Comparison of ENCODE assay signal across 21 cellular contexts in genomic region chr11:58006940-58007339, GRCh38. TPM values are rescaled to one million over a fixed set of nuclear protein-coding genes. Genes with fewer than 3 reads are reported as not detected.
DNase-seq lines count a peak whose midpoint lies in the region; ATAC-seq, FAIRE-seq and TF ChIP-seq lines count a peak whose summit lies in the region.
"Had no signal": no experiment of that assay in that cellular context is flagged by ENCODE, and none has a peak within 500 bp of the region (broad histone marks: within the 10 kb centered on the region; RNA-seq: fewer than 3 reads in every experiment).

No MANE protein-coding gene starts in this region.

- H3K4me3 ChIP-seq in astrocyte (ENCODE audit: insufficient read depth, low read depth, low read length) (no peak overlapping the region), heart left ventricle (no peak overlapping the region), coronary artery (no peak overlapping the region)

- H3K9me3 Mint-ChIP-seq in HFFc6, result no peaks in the 10 kb centered on the region
- H3K9me3 Mint-ChIP-seq in astrocyte (ENCODE audit: unreplicated experiment), result no peaks in the 10 kb centered on the region
- H3K9me3 Mint-ChIP-seq: neural crest cell had no signal

- H3K4me1 Mint-ChIP-seq in HFFc6 (ENCODE audit: low read depth), result peaks cover 17% of the 10 kb centered on the region
- H3K4me1 Mint-ChIP-seq in astrocyte (ENCODE audit: low read depth, unreplicated experiment), result peaks cover 5% of the 10 kb centered on the region

- H3K4me1 ChIP-seq in astrocyte (ENCODE audit: insufficient read depth, low read length) (no peaks in the 10 kb centered on the region), heart left ventricle (peaks cover 0 to 27% (median 5%) of the 10 kb centered on the region in 12 donors)

- no peak for TF ChIP-seq POLR2A in heart left ventricle (IDR thresholded peaks at IDR 0.05)

- no peak overlapping the region for H2AFZ ChIP-seq in astrocyte (ENCODE audit: low read depth, low read length)

- no peak overlapping the region for H3K4me3 Mint-ChIP-seq in HFFc6
- no peak overlapping the region for H3K4me3 Mint-ChIP-seq in astrocyte (ENCODE audit: unreplicated experiment)
- H3K4me3 Mint-ChIP-seq: activated CD4-positive, alpha-beta T cell treated with anti-CD3 and anti-CD28 coated beads, Interleukin-2, amount 10 ng/mL, durations not matched to agents 24 days and 14 days; activated naive CD8-positive, alpha-beta T cell treated with anti-CD3 and anti-CD28 coated beads, Interleukin-2, amount 10 ng/mL, durations not matched to agents 7 days and 5 days; neural crest cell had no signal

- no peak overlapping the region for H3K27ac ChIP-seq in astrocyte (ENCODE audit: low read depth, low read length)
- H3K27ac ChIP-seq in heart left ventricle, result no peak overlapping the region
- H3K27ac ChIP-seq in coronary artery, result no peak overlapping the region

- no peak overlapping the region for H3K4me2 ChIP-seq in astrocyte (ENCODE audit: low read length)

- H3K27me3 Mint-ChIP-seq in HFFc6 (ENCODE audit: insufficient read depth) (no peaks in the 10 kb centered on the region; the same call in 1 of the 2 replicates), astrocyte (ENCODE audit: low read depth, unreplicated experiment) (no peaks in the 10 kb centered on the region)
- H3K27me3 Mint-ChIP-seq: activated CD4-positive, alpha-beta T cell treated with anti-CD3 and anti-CD28 coated beads, Interleukin-2, amount 10 ng/mL, durations not matched to agents 24 days and 14 days; activated naive CD8-positive, alpha-beta T cell treated with anti-CD3 and anti-CD28 coated beads, Interleukin-2, amount 10 ng/mL, durations not matched to agents 7 days and 5 days had no signal

- H3K9ac ChIP-seq in astrocyte (ENCODE audit: low read length), result no peak overlapping the region

- TF ChIP-seq CTCF in HFFc6 (IDR thresholded peaks at IDR 0.05), result no peak
- TF ChIP-seq CTCF in astrocyte (IDR thresholded peaks at IDR 0.05; ENCODE audit: insufficient read depth, low read depth, low read length), result no peak
- no peak for TF ChIP-seq CTCF in heart left ventricle (IDR thresholded peaks at IDR 0.05)
- no peak for TF ChIP-seq CTCF in coronary artery (IDR thresholded peaks at IDR 0.05)

- no peaks in the 10 kb centered on the region for H3K36me3 ChIP-seq in astrocyte (ENCODE audit: insufficient read depth, low read length)
- no peaks in the 10 kb centered on the region for H3K36me3 ChIP-seq in heart left ventricle

- H3K36me3 Mint-ChIP-seq in HFFc6 (ENCODE audit: low read depth) (no peaks in the 10 kb centered on the region), astrocyte (ENCODE audit: low read depth, unreplicated experiment) (no peaks in the 10 kb centered on the region)
- H3K36me3 Mint-ChIP-seq: activated naive CD8-positive, alpha-beta T cell treated with anti-CD3 and anti-CD28 coated beads, Interleukin-2, amount 10 ng/mL, durations not matched to agents 7 days and 5 days had no signal

- no peak for FAIRE-seq in astrocyte (lab: Jason Lieb, UNC)
- FAIRE-seq: A204.1, GM18507 had no signal

- peak; percentile 38 for DNase-seq in A172 (ENCODE audit: low spot score)
- peak; percentile 60 for DNase-seq in HFFc6
- DNase-seq in astrocyte (ENCODE audit: low read depth), result peak; percentile 29
- DNase-seq in foreskin melanocyte, result peak; percentile 65
- no peak for DNase-seq in heart left ventricle
- no peak for DNase-seq in coronary artery (ENCODE audit: low spot score)
- DNase-seq in stimulated activated CD4-positive, alpha-beta T cell treated with anti-CD3 and anti-CD28 coated beads, Interleukin-12 subunit alpha, Interleukin-12 subunit beta, amount 100 ng/mL, for 4 hours, result no peak
- DNase-seq: activated CD4-positive, alpha-beta T cell treated with anti-CD3 and anti-CD28 coated beads, Interleukin-2, amount 10 ng/mL, durations not matched to agents 24 days and 14 days; activated naive CD8-positive, alpha-beta T cell treated with anti-CD3 and anti-CD28 coated beads, Interleukin-2, amount 10 ng/mL, durations not matched to agents 7 days and 5 days; activated T-cell treated with anti-CD3 and anti-CD28 coated beads, Interleukin-2, amount 50 U/mL, for 1 hour; GOT3; NCI-H2029 treated with DMSO at 0.1 percent for 48 hours; NCI-H748 treated with DMSO at 0.1 percent for 48 hours; SHP77; stimulated activated naive CD4-positive, alpha-beta T cell treated with Interleukin-2 at 50 U/mL for 16 hours had no signal

- intact Hi-C loops in heart left ventricle (cut with DNase I), result no loop called here

- H3K27ac Mint-ChIP-seq in HFFc6 (peak overlapping the region; percentile 14; the same call in 1 of the 2 replicates), astrocyte (ENCODE audit: unreplicated experiment) (no peak overlapping the region)
- H3K27ac Mint-ChIP-seq: activated CD4-positive, alpha-beta T cell treated with anti-CD3 and anti-CD28 coated beads, Interleukin-2, amount 10 ng/mL, durations not matched to agents 24 days and 14 days; activated naive CD8-positive, alpha-beta T cell treated with anti-CD3 and anti-CD28 coated beads, Interleukin-2, amount 10 ng/mL, durations not matched to agents 7 days and 5 days had no signal

- H4K20me1 ChIP-seq in astrocyte (ENCODE audit: insufficient read depth, low read length), result no peaks in the 10 kb centered on the region

- ATAC-seq in heart left ventricle (no peak), HG02840 (IDR thresholded peaks at IDR 0.05; ENCODE audit: low FRiP score, unreplicated experiment) (no peak)

- H3K9me3 ChIP-seq in astrocyte (ENCODE audit: insufficient read depth, low read depth, low read length) (peaks cover 2% of the 10 kb centered on the region), heart left ventricle (no peaks in the 10 kb centered on the region)

- no peaks in the 10 kb centered on the region for H3K27me3 ChIP-seq in astrocyte (ENCODE audit: insufficient read depth, low read length)
- no peaks in the 10 kb centered on the region for H3K27me3 ChIP-seq in heart left ventricle

- no peaks in the 10 kb centered on the region for H3K79me2 ChIP-seq in astrocyte (ENCODE audit: insufficient read depth, low read length)

- 60 to 79% (median 77%) methylated on average over 2 of the region's 2 CpGs for WGBS in heart left ventricle, 4 donors

RNA-seq across cellular contexts. Expression of gene OR9Q1, which starts 16.7 kb away (rescaled TPM):
- total RNA-seq in A172 (2014; rRNA removed; shearing (Covaris generic)), result not detected in 2 replicates
- total RNA-seq in HFFc6 (2021; fragmentation: NEBNext Ultra II Directional; extraction: Animal tissue kit (Norgen Biotek cat#: 25700)), result not detected
- not detected in 2 replicates for total RNA-seq in astrocyte
- total RNA-seq in heart left ventricle, result not detected
- not detected for polyA plus RNA-seq in heart left ventricle
- total RNA-seq: activated CD4-positive, alpha-beta T cell treated with anti-CD3 and anti-CD28 coated beads, Interleukin-2, amount 10 ng/mL, durations not matched to agents 24 days and 14 days; activated naive CD8-positive, alpha-beta T cell treated with anti-CD3 and anti-CD28 coated beads, Interleukin-2, amount 10 ng/mL, durations not matched to agents 7 days and 5 days; lower leg skin; neural crest cell; urinary bladder had no signal
- polyA plus RNA-seq: urinary bladder had no signal

RNA-seq across cellular contexts. Expression of gene OR6Q1, which starts 23.8 kb away (rescaled TPM):
- total RNA-seq in A172 (2014; rRNA removed; shearing (Covaris generic)), result not detected in 2 replicates
- not detected for total RNA-seq in HFFc6 (2021; fragmentation: NEBNext Ultra II Directional; extraction: Animal tissue kit (Norgen Biotek cat#: 25700))
- total RNA-seq in astrocyte, result not detected in 2 replicates
- total RNA-seq in heart left ventricle, result not detected
- not detected for polyA plus RNA-seq in heart left ventricle
- total RNA-seq: activated CD4-positive, alpha-beta T cell treated with anti-CD3 and anti-CD28 coated beads, Interleukin-2, amount 10 ng/mL, durations not matched to agents 24 days and 14 days; activated naive CD8-positive, alpha-beta T cell treated with anti-CD3 and anti-CD28 coated beads, Interleukin-2, amount 10 ng/mL, durations not matched to agents 7 days and 5 days; lower leg skin; neural crest cell; urinary bladder had no signal
- polyA plus RNA-seq: urinary bladder had no signal

Comparison
In these comparisons a context has a peak if more than half of its experiments do, and no peak if none do; other contexts are left out.
1. DNase-seq: peak in A172 (single experiment), HFFc6 (single experiment), astrocyte (single experiment) and foreskin melanocyte (single experiment); none in heart left ventricle (0 of 5), coronary artery (single experiment) and stimulated activated CD4-positive, alpha-beta T cell treated with anti-CD3 and anti-CD28 coated beads, Interleukin-12 subunit alpha, Interleukin-12 subunit beta, amount 100 ng/mL, for 4 hours (single experiment).